In the genomic region with DNA sequence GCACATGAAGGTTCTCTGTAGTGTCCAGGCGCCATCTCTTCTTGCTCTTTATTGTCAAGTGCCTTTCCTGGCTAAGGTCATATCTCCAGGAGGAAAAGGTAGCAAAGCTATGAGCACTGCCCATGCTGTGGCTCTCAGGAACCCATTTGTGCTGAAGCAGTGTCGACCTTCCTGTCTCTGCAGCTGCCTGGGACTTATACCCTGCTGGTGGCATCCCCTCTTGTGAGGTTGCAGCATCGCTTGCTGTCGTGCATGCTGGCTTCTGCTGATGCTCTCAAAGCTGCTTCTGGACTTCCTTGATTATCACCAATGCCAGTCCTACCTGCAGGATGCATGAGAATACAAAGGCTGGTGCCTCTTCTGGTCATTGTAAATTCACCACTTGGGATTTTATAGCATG, we compare ENCODE assay signal across 34 cellular contexts.
"Had no signal": no experiment of that assay in that cellular context is flagged by ENCODE, and none has a peak within 500 bp of the region (broad histone marks: within the 10 kb centered on the region; RNA-seq: fewer than 3 reads in every experiment).

No MANE protein-coding gene starts in this region.

- H3K27ac Mint-ChIP-seq: mesothelial cell of epicardium; natural killer cell; nephron progenitor cell; neural progenitor cell; stimulated activated memory B cell treated with anti-CD40 and anti-IgM and Interleukin-4, amounts not matched to agents 10 μg/mL and 1 μg/mL and 100 μg/mL, for 72 hours; stimulated activated naive CD8-positive, alpha-beta T cell treated with anti-CD3 and anti-CD28 coated beads, Interleukin-15, amount 100 ng/mL, for 72 hours had no signal

- H3K36me3 Mint-ChIP-seq: immature natural killer cell; mesothelial cell of epicardium; naive B cell; natural killer cell; neural progenitor cell; stimulated activated memory B cell treated with anti-CD40 and anti-IgM and Interleukin-4, amounts not matched to agents 10 μg/mL and 1 μg/mL and 100 μg/mL, for 72 hours had no signal

- H3K36me3 ChIP-seq: heart left ventricle, left lung, lower lobe of right lung, neural progenitor cell, neutrophil, pancreas, prostate gland, sigmoid colon, transverse colon, upper lobe of right lung, uterus had no signal

- H3K27me3 ChIP-seq: upper lobe of right lung, uterus had no signal

- H3K9ac ChIP-seq: neural progenitor cell had no signal

- H3K27ac ChIP-seq: left lung, neural progenitor cell, neutrophil, pancreas, prostate gland, sigmoid colon, transverse colon, upper lobe of right lung, uterus had no signal

- DNase-seq: heart left ventricle; hypothalamus; immature natural killer cell; kidney; left colon; left lung; lower lobe of right lung; mesendoderm; naive B cell; natural killer cell; nephron progenitor cell; occipital lobe; pancreas; posterior cingulate gyrus; retina; right cardiac atrium; sigmoid colon; stimulated activated CD4-positive, alpha-beta T cell treated with anti-CD3 and anti-CD28 coated beads, Interleukin-1b, Interleukin-23, amount 100 ng/mL, for 48 hours; stimulated activated CD4-positive, alpha-beta T cell treated with anti-CD3 and anti-CD28 coated beads, Interleukin-2, amount 100 ng/mL, for 48 hours; stimulated activated CD4-positive, alpha-beta T cell treated with anti-CD3 and anti-CD28 coated beads, Interleukin-4, amount 100 ng/mL, for 4 hours; stimulated activated CD8-positive, alpha-beta memory T cell treated with anti-CD3 and anti-CD28 coated beads, Interleukin-4, amount 100 ng/mL, for 48 hours; stimulated activated naive CD4-positive, alpha-beta T cell treated with Interleukin-2 at 50 U/mL for 16 hours; stimulated activated naive CD8-positive, alpha-beta T cell treated with anti-CD3 and anti-CD28 coated beads, Interleukin-15, amount 100 ng/mL, for 72 hours; substantia nigra; transverse colon; upper lobe of right lung; uterus had no signal

- ATAC-seq: left colon; left lung; lower lobe of right lung; natural killer cell; pancreas; stimulated activated memory B cell treated with anti-CD40 and anti-IgM and Interleukin-4, amounts not matched to agents 10 μg/mL and 1 μg/mL and 100 μg/mL, for 72 hours; stimulated activated naive CD8-positive, alpha-beta T cell treated with anti-CD3 and anti-CD28 coated beads, Interleukin-15, amount 100 ng/mL, for 72 hours; upper lobe of right lung had no signal

- H3K4me3 ChIP-seq: heart left ventricle, left lung, lower lobe of right lung, neural progenitor cell, pancreas, prostate gland, sigmoid colon, smooth muscle cell, transverse colon, upper lobe of right lung, uterus had no signal

- H3K4me1 Mint-ChIP-seq: neural progenitor cell had no signal

- FAIRE-seq: islet of Langerhans, kidney, pancreas had no signal

- H3K27me3 Mint-ChIP-seq: stimulated activated naive CD8-positive, alpha-beta T cell treated with anti-CD3 and anti-CD28 coated beads, Interleukin-15, amount 100 ng/mL, for 72 hours had no signal

- H3K4me2 ChIP-seq: neural progenitor cell, smooth muscle cell had no signal

- H3K4me1 ChIP-seq: pancreas, prostate gland, upper lobe of right lung had no signal

- H3K9me3 ChIP-seq: heart left ventricle, left lung, lower lobe of right lung, neutrophil, pancreas, prostate gland, sigmoid colon, transverse colon, upper lobe of right lung, uterus had no signal

- H3K4me3 Mint-ChIP-seq: immature natural killer cell; mesothelial cell of epicardium; naive B cell; nephron progenitor cell; neural progenitor cell; stimulated activated memory B cell treated with anti-CD40 and anti-IgM and Interleukin-4, amounts not matched to agents 10 μg/mL and 1 μg/mL and 100 μg/mL, for 72 hours; stimulated activated naive CD8-positive, alpha-beta T cell treated with anti-CD3 and anti-CD28 coated beads, Interleukin-15, amount 100 ng/mL, for 72 hours had no signal

- H3K9me3 Mint-ChIP-seq: mesothelial cell of epicardium; naive B cell; natural killer cell; neural progenitor cell; stimulated activated memory B cell treated with anti-CD40 and anti-IgM and Interleukin-4, amounts not matched to agents 10 μg/mL and 1 μg/mL and 100 μg/mL, for 72 hours; stimulated activated naive CD8-positive, alpha-beta T cell treated with anti-CD3 and anti-CD28 coated beads, Interleukin-15, amount 100 ng/mL, for 72 hours had no signal

- H2AFZ ChIP-seq: neural progenitor cell had no signal
